ENCODE assay signal across 8 cellular contexts in the genomic region with DNA sequence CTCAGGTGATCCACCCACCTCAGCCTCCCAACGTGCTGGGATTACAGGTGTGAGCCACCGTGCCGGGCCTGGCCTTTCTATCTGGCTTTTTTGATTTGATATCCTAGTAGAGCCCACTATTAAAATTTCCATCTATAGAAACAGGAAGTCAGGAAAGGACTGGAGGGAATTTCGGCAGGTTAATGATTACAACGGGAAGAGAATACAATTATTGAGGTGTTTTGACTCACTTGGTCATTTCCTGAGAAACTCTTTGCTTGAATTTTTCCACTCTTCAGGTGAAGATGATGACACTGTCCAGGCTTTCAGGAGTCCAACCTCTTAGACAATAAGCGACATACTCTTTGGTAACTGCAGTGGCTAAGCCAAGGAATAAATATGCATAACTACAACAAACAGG. TPM values are rescaled to one million over a fixed set of nuclear protein-coding genes. Genes with fewer than 3 reads are reported as not detected.
DNase-seq lines count a peak whose midpoint lies in the region; ATAC-seq lines count a peak whose summit lies in the region.

No MANE protein-coding gene starts in this region.

- H3K4me3 ChIP-seq in iPS-18c (ENCODE audit: insufficient read depth, low read depth, low read length): peak overlapping the region; percentile 93; the same call in 1 of the 2 replicates

- H3K9me3 Mint-ChIP-seq in activated T-helper 2 cell treated with anti-CD3 and anti-CD28 coated beads, Interferon-gamma antibody, Interleukin-2, Interleukin-4, amounts not matched to agents 10 μg/mL and 5 μg/mL and 100 μg/mL, durations not matched to agents 14 hours and 24 hours and 36 hours: peaks cover 2% of the 10 kb centered on the region
- no peaks in the 10 kb centered on the region for H3K9me3 Mint-ChIP-seq in stimulated activated memory B cell treated with anti-CD40 and anti-IgM and Interleukin-4, amounts not matched to agents 10 μg/mL and 1 μg/mL and 100 μg/mL, for 72 hours

- H3K4me1 Mint-ChIP-seq in activated T-helper 2 cell treated with anti-CD3 and anti-CD28 coated beads, Interferon-gamma antibody, Interleukin-2, Interleukin-4, amounts not matched to agents 10 μg/mL and 5 μg/mL and 100 μg/mL, durations not matched to agents 14 hours and 24 hours and 36 hours (ENCODE audit: low read depth): peaks cover 50% of the 10 kb centered on the region
- peaks cover 55% of the 10 kb centered on the region for H3K4me1 Mint-ChIP-seq in stimulated activated memory B cell treated with anti-CD40 and anti-IgM and Interleukin-4, amounts not matched to agents 10 μg/mL and 1 μg/mL and 100 μg/mL, for 72 hours

- H3K4me3 Mint-ChIP-seq in activated T-helper 2 cell treated with anti-CD3 and anti-CD28 coated beads, Interferon-gamma antibody, Interleukin-2, Interleukin-4, amounts not matched to agents 10 μg/mL and 5 μg/mL and 100 μg/mL, durations not matched to agents 14 hours and 24 hours and 36 hours (ENCODE audit: low read depth): peak overlapping the region; percentile 94
- H3K4me3 Mint-ChIP-seq in stimulated activated memory B cell treated with anti-CD40 and anti-IgM and Interleukin-4, amounts not matched to agents 10 μg/mL and 1 μg/mL and 100 μg/mL, for 72 hours: peak overlapping the region; percentile 92

- no peaks in the 10 kb centered on the region for H3K27me3 Mint-ChIP-seq in activated T-helper 2 cell treated with anti-CD3 and anti-CD28 coated beads, Interferon-gamma antibody, Interleukin-2, Interleukin-4, amounts not matched to agents 10 μg/mL and 5 μg/mL and 100 μg/mL, durations not matched to agents 14 hours and 24 hours and 36 hours (ENCODE audit: low read depth)
- no peaks in the 10 kb centered on the region for H3K27me3 Mint-ChIP-seq in stimulated activated memory B cell treated with anti-CD40 and anti-IgM and Interleukin-4, amounts not matched to agents 10 μg/mL and 1 μg/mL and 100 μg/mL, for 72 hours

- H3K27ac Mint-ChIP-seq in activated T-helper 2 cell treated with anti-CD3 and anti-CD28 coated beads, Interferon-gamma antibody, Interleukin-2, Interleukin-4, amounts not matched to agents 10 μg/mL and 5 μg/mL and 100 μg/mL, durations not matched to agents 14 hours and 24 hours and 36 hours: peak overlapping the region; percentile 91
- peak overlapping the region; percentile 98 for H3K27ac Mint-ChIP-seq in stimulated activated memory B cell treated with anti-CD40 and anti-IgM and Interleukin-4, amounts not matched to agents 10 μg/mL and 1 μg/mL and 100 μg/mL, for 72 hours

- peaks cover 14% of the 10 kb centered on the region for H3K36me3 Mint-ChIP-seq in activated T-helper 2 cell treated with anti-CD3 and anti-CD28 coated beads, Interferon-gamma antibody, Interleukin-2, Interleukin-4, amounts not matched to agents 10 μg/mL and 5 μg/mL and 100 μg/mL, durations not matched to agents 14 hours and 24 hours and 36 hours (ENCODE audit: low read depth)
- H3K36me3 Mint-ChIP-seq in stimulated activated memory B cell treated with anti-CD40 and anti-IgM and Interleukin-4, amounts not matched to agents 10 μg/mL and 1 μg/mL and 100 μg/mL, for 72 hours: peaks cover 15% of the 10 kb centered on the region

- H3K9me3 ChIP-seq in iPS-18c (ENCODE audit: control insufficient read depth, insufficient read depth, low read length): no peaks in the 10 kb centered on the region

- ATAC-seq in stimulated activated memory B cell treated with anti-CD40 and anti-IgM and Interleukin-4, amounts not matched to agents 10 μg/mL and 1 μg/mL and 100 μg/mL, for 72 hours: no peak
- ATAC-seq in GM19452 (IDR thresholded peaks at IDR 0.05; ENCODE audit: unreplicated experiment): no peak
- ATAC-seq in GM21619 (IDR thresholded peaks at IDR 0.05; ENCODE audit: unreplicated experiment): no peak

- DNase-seq in HuH-7 (ENCODE audit: low spot score) (peak; percentile 35), DMS 273 (lab: John Stamatoyannopoulos, UW; ENCODE audit: unreplicated experiment) (no peak)
- DNase-seq in activated T-helper 2 cell treated with anti-CD3 and anti-CD28 coated beads, Interferon-gamma antibody, Interleukin-2, Interleukin-4, amounts not matched to agents 10 μg/mL and 5 μg/mL and 100 μg/mL, durations not matched to agents 14 hours and 24 hours and 36 hours (ENCODE audit: low spot score): no peak
- no peak for DNase-seq in activated CD4-positive, alpha-beta T cell treated with anti-CD3 and anti-CD28 coated beads for 1 hour

- intact Hi-C loops in activated T-helper 2 cell treated with anti-CD3 and anti-CD28 coated beads, Interferon-gamma antibody, Interleukin-2, Interleukin-4, amounts not matched to agents 10 μg/mL and 5 μg/mL and 100 μg/mL, durations not matched to agents 14 hours and 24 hours and 36 hours (cut with micrococcal nuclease): loop anchor here (5.0 to 10.0 kb wide), 4 partner anchors 41 to 259 kb away; no protein-coding TSS in a partner anchor

RNA-seq across cellular contexts. Expression of a gene that starts 1.1 kb away (rescaled TPM):
- 38.3 and 40.9 TPM in 2 replicates for total RNA-seq in activated T-helper 2 cell treated with anti-CD3 and anti-CD28 coated beads, Interferon-gamma antibody, Interleukin-2, Interleukin-4, amounts not matched to agents 10 μg/mL and 5 μg/mL and 100 μg/mL, durations not matched to agents 14 hours and 24 hours and 36 hours
